In genomic region chr5:24530907-24531306, GRCh38 we compare ENCODE assay signal across 25 cellular contexts.
"Had no signal": no experiment of that assay in that cellular context is flagged by ENCODE, and none has a peak within 500 bp of the region (broad histone marks: within the 10 kb centered on the region; RNA-seq: fewer than 3 reads in every experiment).

No MANE protein-coding gene starts in this region.

- H3K36me3 Mint-ChIP-seq: immature natural killer cell; memory B cell; stimulated activated memory B cell treated with anti-CD40 and anti-IgM and Interleukin-4, amounts not matched to agents 10 μg/mL and 1 μg/mL and 100 μg/mL, for 72 hours had no signal

- H3K4me3 ChIP-seq: coronary artery, esophagus squamous epithelium, lung, neural progenitor cell, prostate gland, right atrium auricular region, sigmoid colon, thoracic aorta, tibial nerve, upper lobe of left lung had no signal

- H3K4me3 Mint-ChIP-seq: immature natural killer cell; memory B cell; natural killer cell treated with Interleukin-12 subunit alpha and Interleukin-12 subunit beta and Interleukin-15 and Interleukin-18, amount 100 ng/mL, for 72 hours; neural progenitor cell; stimulated activated memory B cell treated with anti-CD40 and anti-IgM and Interleukin-4, amounts not matched to agents 10 μg/mL and 1 μg/mL and 100 μg/mL, for 72 hours had no signal

- H3K27me3 Mint-ChIP-seq: memory B cell; natural killer cell treated with Interleukin-12 subunit alpha and Interleukin-12 subunit beta and Interleukin-15 and Interleukin-18, amount 100 ng/mL, for 72 hours; stimulated activated memory B cell treated with anti-CD40 and anti-IgM and Interleukin-4, amounts not matched to agents 10 μg/mL and 1 μg/mL and 100 μg/mL, for 72 hours had no signal

- H3K27ac Mint-ChIP-seq: immature natural killer cell; memory B cell; natural killer cell treated with Interleukin-12 subunit alpha and Interleukin-12 subunit beta and Interleukin-15 and Interleukin-18, amount 100 ng/mL, for 72 hours; neural progenitor cell; stimulated activated memory B cell treated with anti-CD40 and anti-IgM and Interleukin-4, amounts not matched to agents 10 μg/mL and 1 μg/mL and 100 μg/mL, for 72 hours had no signal

- DNase-seq: dermis blood vessel endothelial cell; effector memory CD4-positive, alpha-beta T cell; erythroblast; esophagus squamous epithelium; hypothalamus; immature natural killer cell; islet precursor cell; kidney glomerular epithelial cell; left colon; left ventricle myocardium superior; sigmoid colon; stimulated activated CD4-positive, alpha-beta T cell treated with anti-CD3 and anti-CD28 coated beads, Interleukin-4, amount 100 ng/mL, for 4 hours; stimulated activated naive CD8-positive, alpha-beta T cell treated with anti-CD3 and anti-CD28 coated beads, Interleukin-15, Interleukin-2, amounts not matched to agents 100 U/mL and 50 U/mL, for 24 hours; substantia nigra; upper lobe of left lung had no signal

- H3K4me1 Mint-ChIP-seq: immature natural killer cell; memory B cell; stimulated activated memory B cell treated with anti-CD40 and anti-IgM and Interleukin-4, amounts not matched to agents 10 μg/mL and 1 μg/mL and 100 μg/mL, for 72 hours had no signal

- H3K9me3 Mint-ChIP-seq: neural progenitor cell had no signal
